In the genomic region with DNA sequence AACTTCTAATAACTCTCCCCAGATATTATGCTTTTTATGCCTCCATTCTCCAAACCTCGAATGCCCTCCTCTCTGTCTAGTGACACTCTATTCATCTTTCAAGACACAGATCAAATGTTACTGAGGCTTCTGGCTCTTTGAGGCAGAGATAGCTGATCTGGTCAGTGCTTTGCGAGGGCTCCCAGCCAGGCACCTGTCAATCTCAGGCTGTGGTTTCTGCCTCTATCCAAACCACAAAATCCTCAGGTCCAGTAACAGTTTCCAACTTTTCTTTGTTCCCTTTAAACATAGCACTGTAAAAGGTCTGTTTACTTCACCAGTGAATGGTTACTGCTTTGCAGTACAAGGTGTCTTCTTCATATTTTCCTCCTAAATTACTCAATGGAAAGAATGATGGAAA, we compare ENCODE assay signal across 28 cellular contexts. TPM values are rescaled to one million over a fixed set of nuclear protein-coding genes. Genes with fewer than 3 reads are reported as not detected.
DNase-seq lines count a peak whose midpoint lies in the region; ATAC-seq, FAIRE-seq and TF ChIP-seq lines count a peak whose summit lies in the region.
"Had no signal": no experiment of that assay in that cellular context is flagged by ENCODE, and none has a peak within 500 bp of the region (broad histone marks: within the 10 kb centered on the region; RNA-seq: fewer than 3 reads in every experiment).

No MANE protein-coding gene starts in this region.

- no peaks in the 10 kb centered on the region for H3K27me3 ChIP-seq in bronchial epithelial cell (ENCODE audit: control insufficient read depth, insufficient read depth, low read length)
- H3K27me3 ChIP-seq: BE2C had no signal

- DNase-seq in M059J (ENCODE audit: low read depth) (peak; percentile 56), bronchial epithelial cell (ENCODE audit: low read depth) (no peak), sciatic nerve (ENCODE audit: low spot score) (peak; percentile 56), SW 1271 (lab: John Stamatoyannopoulos, UW) (no peak), DMS114 treated with DMSO at 0.1 percent for 48 hours (lab: John Stamatoyannopoulos, UW; ENCODE audit: unreplicated experiment) (no peak), middle frontal gyrus (ENCODE audit: extremely low spot score, low spot score) (no peak), frontal cortex (ENCODE audit: low spot score in 2 of 2) (no peak)
- DNase-seq: activated CD4-positive, alpha-beta T cell treated with anti-CD3 and anti-CD28 coated beads for 36 hours; activated CD8-positive, alpha-beta T cell treated with anti-CD3 and anti-CD28 coated beads, Interleukin-2, amount 10 ng/mL, durations not matched to agents 7 days and 5 days; BE2C; central memory CD4-positive, alpha-beta T cell; DMS153; kidney; midbrain; MV-4-11; naive thymus-derived CD8-positive, alpha-beta T cell; NCI-H1436 treated with DMSO at 0.1 percent for 48 hours; NCI-H446; NCI-H774; psoas muscle; stimulated activated CD4-positive, alpha-beta T cell treated with anti-CD3 and anti-CD28 coated beads, Interleukin-15, amount 100 ng/mL, for 24 hours; stimulated activated CD4-positive, alpha-beta T cell treated with anti-CD3 and anti-CD28 coated beads, Interleukin-4, amount 100 ng/mL, for 4 hours; T-helper 2 cell; trophoblast cell had no signal

- H3K36me3 ChIP-seq in bronchial epithelial cell (ENCODE audit: control insufficient read depth, insufficient read depth, low read length), result no peaks in the 10 kb centered on the region
- H3K36me3 ChIP-seq: BE2C had no signal

- intact Hi-C loops in sciatic nerve (cut with DNase I), result loop anchor here (10.0 kb wide), 1 partner anchor 351 kb away; no protein-coding TSS in a partner anchor

- ATAC-seq in SK-N-SH treated with all-trans-retinoic acid at 6 μM for 48 hours, result peak; percentile 48
- peak; percentile 48 for ATAC-seq in sciatic nerve
- ATAC-seq: activated CD4-positive, alpha-beta T cell treated with anti-CD3 and anti-CD28 coated beads for 36 hours; activated CD8-positive, alpha-beta T cell treated with anti-CD3 and anti-CD28 coated beads, Interleukin-2, amount 10 ng/mL, durations not matched to agents 7 days and 5 days; activated naive CD4-positive, alpha-beta T cell treated with anti-CD3 and anti-CD28 coated beads, Interleukin-2, amount 50 U/mL, for 72 hours; naive thymus-derived CD8-positive, alpha-beta T cell had no signal

- TF ChIP-seq CTCF in bronchial epithelial cell (IDR thresholded peaks at IDR 0.05; ENCODE audit: insufficient read depth, low read length, severe bottlenecking), result no peak

- FAIRE-seq in bronchial epithelial cell (lab: Jason Lieb, UNC), result peak; percentile 92
- no peak for FAIRE-seq in frontal cortex (lab: Jason Lieb, UNC)
- FAIRE-seq: GM12891, H54, kidney had no signal

- no peak overlapping the region for H3K4me3 ChIP-seq in bronchial epithelial cell (ENCODE audit: low read depth, low read length)
- H3K4me3 ChIP-seq: psoas muscle had no signal

TF ChIP-seq in SK-N-SH treated with all-trans-retinoic acid at 6 μM for 48 hours, 23 proteins besides CTCF, POLR2A, EP300 and RAD21:
- TF ChIP-seq BACH2 (CRISPR knock-in tag; IDR thresholded peaks at IDR 0.05; ENCODE audit: borderline replicate concordance) (no peak), CSDC2 (CRISPR knock-in tag; IDR thresholded peaks at IDR 0.05) (no peak), GLIS3 (CRISPR knock-in tag; IDR thresholded peaks at IDR 0.05) (no peak), ZFP30 (CRISPR knock-in tag; IDR thresholded peaks at IDR 0.05) (no peak), PPARA (CRISPR knock-in tag; IDR thresholded peaks at IDR 0.05; ENCODE audit: borderline replicate concordance) (no peak), PATZ1 (CRISPR knock-in tag; IDR thresholded peaks at IDR 0.05; ENCODE audit: borderline replicate concordance) (no peak), TCF4 (CRISPR knock-in tag; IDR thresholded peaks at IDR 0.05; ENCODE audit: borderline replicate concordance) (no peak), SNAI2 (CRISPR knock-in tag; IDR thresholded peaks at IDR 0.05) (no peak), ZNF70 (CRISPR knock-in tag; IDR thresholded peaks at IDR 0.05) (no peak), OSR1 (CRISPR knock-in tag; IDR thresholded peaks at IDR 0.05) (no peak), ISL1 (CRISPR knock-in tag; IDR thresholded peaks at IDR 0.05) (no peak), ZC3H10 (CRISPR knock-in tag; IDR thresholded peaks at IDR 0.05) (no peak), ZFP3 (CRISPR knock-in tag; IDR thresholded peaks at IDR 0.05) (no peak), ESRRG (CRISPR knock-in tag; IDR thresholded peaks at IDR 0.05) (no peak), TOX (CRISPR knock-in tag; IDR thresholded peaks at IDR 0.05; ENCODE audit: borderline replicate concordance) (no peak), ZNF8 (CRISPR knock-in tag; IDR thresholded peaks at IDR 0.05) (no peak), ZNF565 (CRISPR knock-in tag; conservative IDR thresholded peaks at IDR 0.05; ENCODE audit: low read depth) (no peak), RARB (CRISPR knock-in tag; IDR thresholded peaks at IDR 0.05) (no peak)
- TF ChIP-seq, protein P1, sequence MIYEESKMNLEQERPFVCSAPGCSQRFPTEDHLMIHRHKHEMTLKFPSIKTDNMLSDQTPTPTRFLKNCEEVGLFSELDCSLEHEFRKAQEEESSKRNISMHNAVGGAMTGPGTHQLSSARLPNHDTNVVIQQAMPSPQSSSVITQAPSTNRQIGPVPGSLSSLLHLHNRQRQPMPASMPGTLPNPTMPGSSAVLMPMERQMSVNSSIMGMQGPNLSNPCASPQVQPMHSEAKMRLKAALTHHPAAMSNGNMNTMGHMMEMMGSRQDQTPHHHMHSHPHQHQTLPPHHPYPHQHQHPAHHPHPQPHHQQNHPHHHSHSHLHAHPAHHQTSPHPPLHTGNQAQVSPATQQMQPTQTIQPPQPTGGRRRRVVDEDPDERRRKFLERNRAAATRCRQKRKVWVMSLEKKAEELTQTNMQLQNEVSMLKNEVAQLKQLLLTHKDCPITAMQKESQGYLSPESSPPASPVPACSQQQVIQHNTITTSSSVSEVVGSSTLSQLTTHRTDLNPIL (CRISPR knock-in tag; IDR thresholded peaks at IDR 0.05; ENCODE audit: low read depth), result no peak

RNA-seq across cellular contexts. Expression of gene STK32A, which starts 11.5 kb away (rescaled TPM):
- total RNA-seq in M059J (2014; rRNA removed; shearing (Covaris generic)), result 0.07 and 0.22 TPM in 2 replicates
- 5.5 and 11.8 TPM in 2 replicates for total RNA-seq in bronchial epithelial cell
- 29.1 TPM for total RNA-seq in sciatic nerve
- 4.1 TPM for total RNA-seq in frontal cortex
- total RNA-seq: activated CD4-positive, alpha-beta T cell treated with anti-CD3 and anti-CD28 coated beads for 36 hours; activated CD8-positive, alpha-beta T cell treated with anti-CD3 and anti-CD28 coated beads, Interleukin-2, amount 10 ng/mL, durations not matched to agents 7 days and 5 days; activated naive CD4-positive, alpha-beta T cell treated with anti-CD3 and anti-CD28 coated beads, Interleukin-2, amount 50 U/mL, for 72 hours; naive thymus-derived CD8-positive, alpha-beta T cell had no signal

Comparison
In these comparisons a context has a peak if more than half of its experiments do, and no peak if none do; other contexts are left out.
1. DNase-seq: peak in M059J (single experiment) and sciatic nerve (single experiment); none in bronchial epithelial cell (single experiment), SW 1271 (0 of 2), DMS114 treated with DMSO at 0.1 percent for 48 hours (single experiment), middle frontal gyrus (single experiment) and frontal cortex (0 of 2).